ENCODE assay signal across 2 cellular contexts in genomic region chr7:98126311-98127142, GRCh38.
TF ChIP-seq lines count a peak whose summit lies in the region.

No MANE protein-coding gene starts in this region.

TF ChIP-seq in SK-N-SH, 30 proteins besides CTCF, POLR2A, EP300 and RAD21 (continued from another document):
- TF ChIP-seq FOSL2 (IDR thresholded peaks at IDR 0.05; ENCODE audit: borderline replicate concordance, low read depth) (peak; percentile 10; the same call in 1 of the 2 replicates), CHD2 (IDR thresholded peaks at IDR 0.05; ENCODE audit: low read length, partially characterized antibody) (no peak), NFIC (IDR thresholded peaks at IDR 0.05; ENCODE audit: borderline replicate concordance) (no peak), USF1 (IDR thresholded peaks at IDR 0.05; ENCODE audit: borderline replicate concordance, low read depth) (no peak)

TF ChIP-seq in SK-N-SH treated with all-trans-retinoic acid at 6 μM for 48 hours, 23 proteins besides CTCF, POLR2A, EP300 and RAD21 (continued from another document):
- TF ChIP-seq TSHZ2 (CRISPR knock-in tag; IDR thresholded peaks at IDR 0.05) (no peak), ZFP3 (CRISPR knock-in tag; IDR thresholded peaks at IDR 0.05) (no peak), GLIS3 (CRISPR knock-in tag; IDR thresholded peaks at IDR 0.05) (no peak), CSDC2 (CRISPR knock-in tag; IDR thresholded peaks at IDR 0.05) (no peak), OSR1 (CRISPR knock-in tag; IDR thresholded peaks at IDR 0.05) (no peak), PPARA (CRISPR knock-in tag; IDR thresholded peaks at IDR 0.05; ENCODE audit: borderline replicate concordance) (no peak), CREB5 (CRISPR knock-in tag; IDR thresholded peaks at IDR 0.05; ENCODE audit: low read depth) (no peak), POU6F1 (CRISPR knock-in tag; IDR thresholded peaks at IDR 0.05; ENCODE audit: borderline replicate concordance, low read depth) (no peak), PATZ1 (CRISPR knock-in tag; IDR thresholded peaks at IDR 0.05; ENCODE audit: borderline replicate concordance) (no peak), ARNTL (CRISPR knock-in tag; IDR thresholded peaks at IDR 0.05; ENCODE audit: borderline replicate concordance, low read depth) (no peak), SNAI2 (CRISPR knock-in tag; IDR thresholded peaks at IDR 0.05) (no peak), ZNF8 (CRISPR knock-in tag; IDR thresholded peaks at IDR 0.05) (no peak), ZNF565 (CRISPR knock-in tag; conservative IDR thresholded peaks at IDR 0.05; ENCODE audit: low read depth) (no peak), BACH2 (CRISPR knock-in tag; IDR thresholded peaks at IDR 0.05; ENCODE audit: borderline replicate concordance) (no peak)
TF ChIP-seq in SK-N-SH treated with all-trans-retinoic acid at 6 μM for 48 hours: peak in this region for 0.
